30 cellular contexts compared by ENCODE assay signal in the genomic region with DNA sequence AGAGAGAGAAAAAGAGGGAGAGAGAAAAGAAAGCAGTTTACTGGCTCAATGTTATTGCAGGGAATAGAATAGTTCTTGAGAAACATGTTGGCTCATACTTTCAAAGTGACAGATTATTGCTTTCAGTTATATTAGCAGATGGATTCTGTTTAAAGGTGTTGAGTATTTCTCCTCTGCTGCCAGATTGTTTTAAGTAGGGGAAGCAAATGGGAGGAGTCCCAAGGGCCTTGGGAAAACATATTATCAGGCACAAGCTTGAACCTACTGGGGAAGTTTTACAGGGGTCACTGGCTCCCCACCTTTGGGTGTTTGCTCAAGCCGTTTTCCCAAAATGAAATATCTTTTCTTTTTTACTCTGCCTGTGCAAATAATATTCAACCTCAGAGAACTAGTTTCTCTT.
"Had no signal": no experiment of that assay in that cellular context is flagged by ENCODE, and none has a peak within 500 bp of the region (broad histone marks: within the 10 kb centered on the region; RNA-seq: fewer than 3 reads in every experiment).

No MANE protein-coding gene starts in this region.

- H3K9me3 Mint-ChIP-seq: neural crest cell; stimulated activated naive CD8-positive, alpha-beta T cell treated with anti-CD3 and anti-CD28 coated beads, Interleukin-15, Interleukin-2, amounts not matched to agents 100 ng/mL and 50 ng/mL, for 24 hours had no signal

- H3K4me3 ChIP-seq: ovary, psoas muscle, right lobe of liver, sigmoid colon, stomach, thoracic aorta, thyroid gland, tibial nerve, upper lobe of left lung, vagina had no signal

- H3K4me1 ChIP-seq: psoas muscle, right lobe of liver, sigmoid colon, stomach, thyroid gland, tibial nerve, upper lobe of left lung, vagina had no signal

- H3K4me1 Mint-ChIP-seq: stimulated activated effector memory CD8-positive, alpha-beta T cell treated with anti-CD3 and anti-CD28 coated beads, Interleukin-12 subunit alpha, Interleukin-12 subunit beta, amount 100 ng/mL, for 72 hours had no signal

- H3K9me3 ChIP-seq: neutrophil, psoas muscle, right lobe of liver, thoracic aorta, thyroid gland, upper lobe of left lung, vagina had no signal

- H3K36me3 Mint-ChIP-seq: natural killer cell treated with Interleukin-12 subunit alpha and Interleukin-12 subunit beta and Interleukin-15 and Interleukin-18, amount 100 ng/mL, for 72 hours; stimulated activated effector memory CD8-positive, alpha-beta T cell treated with anti-CD3 and anti-CD28 coated beads, Interleukin-12 subunit alpha, Interleukin-12 subunit beta, amount 100 ng/mL, for 72 hours; stimulated activated naive B cell treated with anti-CD40 and anti-IgM and Interleukin-4, amounts not matched to agents 10 μg/mL and 1 μg/mL and 100 μg/mL, for 72 hours had no signal

- ATAC-seq: naive thymus-derived CD8-positive, alpha-beta T cell; natural killer cell treated with Interleukin-12 subunit alpha and Interleukin-12 subunit beta and Interleukin-15 and Interleukin-18, amount 100 ng/mL, for 72 hours; psoas muscle; right lobe of liver; stimulated activated effector memory CD8-positive, alpha-beta T cell treated with anti-CD3 and anti-CD28 coated beads, Interleukin-12 subunit alpha, Interleukin-12 subunit beta, amount 100 ng/mL, for 72 hours; stimulated activated naive B cell treated with anti-CD40 and anti-IgM and Interleukin-4, amounts not matched to agents 10 μg/mL and 1 μg/mL and 100 μg/mL, for 72 hours had no signal

- DNase-seq: naive B cell; naive thymus-derived CD8-positive, alpha-beta T cell; nephron progenitor cell; nucleus accumbens; ovary; posterior cingulate gyrus; psoas muscle; right lobe of liver; sigmoid colon; small intestine; stimulated activated CD4-positive, alpha-beta T cell treated with anti-CD3 and anti-CD28 coated beads, Interleukin-15, amount 100 ng/mL, for 24 hours; stimulated activated CD4-positive, alpha-beta T cell treated with anti-CD3 and anti-CD28 coated beads, Interleukin-2, amount 100 ng/mL, for 24 hours; stimulated activated CD4-positive, alpha-beta T cell treated with anti-CD3 and anti-CD28 coated beads, Interleukin-2, amount 100 ng/mL, for 48 hours; stimulated activated CD4-positive, alpha-beta T cell treated with anti-CD3 and anti-CD28 coated beads, Interleukin-4, amount 100 ng/mL, for 24 hours; stimulated activated naive B cell treated with anti-CD40 and anti-IgM and Interleukin-4, amounts not matched to agents 10 μg/mL and 1 μg/mL and 100 μg/mL, for 72 hours; stimulated activated naive CD4-positive, alpha-beta T cell treated with Interleukin-2 at 50 U/mL for 16 hours; stomach; thyroid gland; trophoblast cell; upper lobe of left lung had no signal

- H3K27ac Mint-ChIP-seq: naive B cell; naive thymus-derived CD8-positive, alpha-beta T cell; natural killer cell treated with Interleukin-12 subunit alpha and Interleukin-12 subunit beta and Interleukin-15 and Interleukin-18, amount 100 ng/mL, for 72 hours; nephron progenitor cell; progenitor cell of endocrine pancreas; stimulated activated effector memory CD8-positive, alpha-beta T cell treated with anti-CD3 and anti-CD28 coated beads, Interleukin-12 subunit alpha, Interleukin-12 subunit beta, amount 100 ng/mL, for 72 hours; stimulated activated naive B cell treated with anti-CD40 and anti-IgM and Interleukin-4, amounts not matched to agents 10 μg/mL and 1 μg/mL and 100 μg/mL, for 72 hours; stimulated activated naive CD8-positive, alpha-beta T cell treated with anti-CD3 and anti-CD28 coated beads, Interleukin-15, Interleukin-2, amounts not matched to agents 100 ng/mL and 50 ng/mL, for 24 hours had no signal

- H3K4me3 Mint-ChIP-seq: naive B cell; naive thymus-derived CD8-positive, alpha-beta T cell; natural killer cell treated with Interleukin-12 subunit alpha and Interleukin-12 subunit beta and Interleukin-15 and Interleukin-18, amount 100 ng/mL, for 72 hours; nephron progenitor cell; neural crest cell; stimulated activated effector memory CD8-positive, alpha-beta T cell treated with anti-CD3 and anti-CD28 coated beads, Interleukin-12 subunit alpha, Interleukin-12 subunit beta, amount 100 ng/mL, for 72 hours; stimulated activated naive B cell treated with anti-CD40 and anti-IgM and Interleukin-4, amounts not matched to agents 10 μg/mL and 1 μg/mL and 100 μg/mL, for 72 hours; stimulated activated naive CD8-positive, alpha-beta T cell treated with anti-CD3 and anti-CD28 coated beads, Interleukin-15, Interleukin-2, amounts not matched to agents 100 ng/mL and 50 ng/mL, for 24 hours had no signal

- H3K27ac ChIP-seq: neutrophil, ovary, parathyroid adenoma, psoas muscle, right lobe of liver, sigmoid colon, stomach, thoracic aorta, thyroid gland, tibial nerve, upper lobe of left lung, vagina had no signal

- H3K27me3 ChIP-seq: ovary, right lobe of liver, thyroid gland, upper lobe of left lung, vagina had no signal
